Comparison of ENCODE assay signal across 24 cellular contexts in the genomic region with DNA sequence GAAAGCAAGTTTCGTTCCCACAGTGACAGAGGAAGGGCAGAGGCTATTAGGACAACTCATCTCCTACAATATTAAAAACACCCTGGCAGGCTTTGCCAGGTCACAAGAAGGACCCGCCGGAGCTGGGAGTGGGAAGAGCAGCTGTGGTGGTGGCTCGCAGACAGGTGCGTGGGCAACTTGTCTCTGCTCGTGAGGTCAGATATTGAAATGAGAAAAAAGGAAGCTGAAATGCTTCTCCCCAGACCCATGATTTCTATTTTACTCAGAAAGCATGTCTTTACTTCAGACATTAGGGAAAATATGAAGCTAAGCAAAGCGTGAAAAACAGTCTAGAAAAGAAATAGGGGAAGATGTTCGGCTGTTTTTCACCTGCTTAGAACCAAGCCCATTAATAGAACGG.
"Had no signal": no experiment of that assay in that cellular context is flagged by ENCODE, and none has a peak within 500 bp of the region (broad histone marks: within the 10 kb centered on the region; RNA-seq: fewer than 3 reads in every experiment).

No MANE protein-coding gene starts in this region.

- H3K27ac ChIP-seq: cardiac muscle cell had no signal

- H3K27me3 ChIP-seq: cardiac muscle cell had no signal

- ATAC-seq: activated CD8-positive, alpha-beta memory T cell treated with anti-CD3 and anti-CD28 coated beads, Interleukin-2, amount 10 ng/mL, durations not matched to agents 7 days and 5 days; activated naive CD4-positive, alpha-beta T cell treated with anti-CD3 and anti-CD28 coated beads, Interleukin-2, amount 50 U/mL, for 72 hours; activated naive CD8-positive, alpha-beta T cell treated with anti-CD3 and anti-CD28 coated beads, Interleukin-2, amount 50 U/mL, for 24 hours; T-cell had no signal

- H3K4me3 ChIP-seq: cardiac muscle cell had no signal

- DNase-seq: activated B cell treated with CpG ODN at 0.5 μM for 24 hours; activated CD4-positive, alpha-beta T cell treated with anti-CD3 and anti-CD28 coated beads for 1 hour; activated CD4-positive, alpha-beta T cell treated with anti-CD3 and anti-CD28 coated beads, Interleukin-2, amount 10 ng/mL, durations not matched to agents 24 days and 14 days; activated CD4-positive, alpha-beta T cell treated with anti-CD3 and anti-CD28 coated beads, Interleukin-2, amount 50 U/mL, for 48 hours; activated CD8-positive, alpha-beta memory T cell treated with anti-CD3 and anti-CD28 coated beads, Interleukin-2, amount 10 ng/mL, durations not matched to agents 7 days and 5 days; activated effector memory CD4-positive, alpha-beta T cell treated with Interleukin-2 at 50 U/mL for 16 hours; activated naive CD4-positive, alpha-beta T cell; activated naive CD8-positive, alpha-beta T cell treated with anti-CD3 and anti-CD28 coated beads, Interleukin-2, amount 50 U/mL, for 24 hours; activated T-cell treated with anti-CD3 and anti-CD28 coated beads, Interleukin-2, amount 50 U/mL, for 24 hours; amniotic stem cell; cerebellar nuclear complex; Kasumi-1; MV-4-11; NCI-H1092 treated with DMSO at 0.1 percent for 48 hours; NCI-H1417 treated with DMSO at 0.1 percent for 48 hours; NCI-H1694; NCI-H2029 treated with DMSO at 0.1 percent for 48 hours; NCI-H510A treated with DMSO at 0.1 percent for 48 hours; SIG-M5; T-cell; T-helper 2 cell; T1000 had no signal

- H3K36me3 ChIP-seq: cardiac muscle cell had no signal
